In genomic region chr2:54558188-54558975, GRCh38 we compare ENCODE assay signal across 8 cellular contexts.
DNase-seq lines count a peak whose midpoint lies in the region; ATAC-seq lines count a peak whose summit lies in the region.

No MANE protein-coding gene starts in this region.

- H3K27ac Mint-ChIP-seq in stimulated activated naive B cell treated with anti-CD40 and anti-IgM and Interleukin-4, amounts not matched to agents 10 μg/mL and 1 μg/mL and 100 μg/mL, for 72 hours, result peak overlapping the region; percentile 88

- H3K4ac ChIP-seq in mesendoderm (ENCODE audit: low read depth, low read length), result peak overlapping the region; percentile 87

- H3K9ac ChIP-seq in mesendoderm (ENCODE audit: low read length), result peak overlapping the region; percentile 91

- no peaks in the 10 kb centered on the region for H3K27me3 Mint-ChIP-seq in stimulated activated naive B cell treated with anti-CD40 and anti-IgM and Interleukin-4, amounts not matched to agents 10 μg/mL and 1 μg/mL and 100 μg/mL, for 72 hours

- peak overlapping the region; percentile 21 for H2BK120ac ChIP-seq in mesendoderm (ENCODE audit: low read depth, low read length)

- no peaks in the 10 kb centered on the region for H3K9me3 Mint-ChIP-seq in stimulated activated naive B cell treated with anti-CD40 and anti-IgM and Interleukin-4, amounts not matched to agents 10 μg/mL and 1 μg/mL and 100 μg/mL, for 72 hours

- no peak overlapping the region for H4K8ac ChIP-seq in mesendoderm (ENCODE audit: low read depth, low read length)

- peaks cover 0 to 9% of the 10 kb centered on the region in 2 donors for H3K36me3 Mint-ChIP-seq in stimulated activated naive B cell treated with anti-CD40 and anti-IgM and Interleukin-4, amounts not matched to agents 10 μg/mL and 1 μg/mL and 100 μg/mL, for 72 hours

- H3K18ac ChIP-seq in mesendoderm (ENCODE audit: low read length), result peak overlapping the region; percentile 82

- no peaks in the 10 kb centered on the region for H3K36me3 ChIP-seq in ACC112 (ENCODE audit: insufficient read depth, low read length)
- no peaks in the 10 kb centered on the region for H3K36me3 ChIP-seq in mesendoderm (ENCODE audit: control insufficient read depth, insufficient read depth, low read length)

- H3K79me2 ChIP-seq in ACC112 (ENCODE audit: control insufficient read depth, insufficient read depth, low read length, unreplicated experiment) (peaks cover 58% of the 10 kb centered on the region), mesendoderm (ENCODE audit: control insufficient read depth, insufficient read depth, low read length) (peaks cover 45% of the 10 kb centered on the region)

- H3K27me3 ChIP-seq in ACC112 (ENCODE audit: insufficient read depth, low read length) (no peaks in the 10 kb centered on the region), mesendoderm (ENCODE audit: insufficient read depth, low read length, poor library complexity) (no peaks in the 10 kb centered on the region)

- no peak overlapping the region for H2AK5ac ChIP-seq in mesendoderm (ENCODE audit: low read length)

- peak overlapping the region; percentile 94 for H3K4me3 Mint-ChIP-seq in stimulated activated naive B cell treated with anti-CD40 and anti-IgM and Interleukin-4, amounts not matched to agents 10 μg/mL and 1 μg/mL and 100 μg/mL, for 72 hours

- WGBS in mesendoderm (ENCODE audit: extremely low coverage, insufficient coverage, low lambda C conversion rate), result no CpG with 5 or more reads among the region's 58 CpGs

- peak overlapping the region; percentile 29 for H3K23ac ChIP-seq in mesendoderm (ENCODE audit: low read length)

- DNase-seq in NCI-H345 treated with DMSO at 0.1 percent for 48 hours (lab: John Stamatoyannopoulos, UW; ENCODE audit: unreplicated experiment), result peak; percentile 56
- DNase-seq in activated CD4-positive, alpha-beta T cell treated with anti-CD3 and anti-CD28 coated beads, Interleukin-2, amount 50 U/mL, for 24 hours (ENCODE audit: low read depth in 1 of 2, low spot score in 1 of 2), result peak; percentile 44 to 60
- DNase-seq in effector CD4-positive, alpha-beta T cell, result peak; percentile 68
- DNase-seq in mesendoderm, result peak; percentile 96
- no peak for DNase-seq in stimulated activated naive B cell treated with anti-CD40 and anti-IgM and Interleukin-4, amounts not matched to agents 10 μg/mL and 1 μg/mL and 100 μg/mL, for 72 hours

- peaks cover 6% of the 10 kb centered on the region for H3K79me1 ChIP-seq in mesendoderm (ENCODE audit: low read length)

- no peak overlapping the region for H2BK15ac ChIP-seq in mesendoderm (replicated peaks; ENCODE audit: low read depth)

- peak overlapping the region; percentile 93 for H3K56ac ChIP-seq in mesendoderm (ENCODE audit: low read length)

- peaks cover 53 to 72% of the 10 kb centered on the region in 2 donors for H3K4me1 Mint-ChIP-seq in stimulated activated naive B cell treated with anti-CD40 and anti-IgM and Interleukin-4, amounts not matched to agents 10 μg/mL and 1 μg/mL and 100 μg/mL, for 72 hours

- ATAC-seq in GM18868 (IDR thresholded peaks at IDR 0.05; ENCODE audit: unreplicated experiment), result peak; percentile 49
- peak; percentile 30 for ATAC-seq in HG03097 (IDR thresholded peaks at IDR 0.05; ENCODE audit: low FRiP score, unreplicated experiment)
- ATAC-seq in stimulated activated naive B cell treated with anti-CD40 and anti-IgM and Interleukin-4, amounts not matched to agents 10 μg/mL and 1 μg/mL and 100 μg/mL, for 72 hours (replicated peaks), result peak; percentile 62 to 67

- H3K4me3 ChIP-seq in ACC112 (ENCODE audit: low read depth, low read length) (peak overlapping the region; percentile 79), mesendoderm (ENCODE audit: low read length) (peak overlapping the region; percentile 84)

- H2BK5ac ChIP-seq in mesendoderm (ENCODE audit: low read length), result peak overlapping the region; percentile 95

- peak overlapping the region; percentile 93 for H3K4me2 ChIP-seq in mesendoderm (ENCODE audit: low read length)

- H4K5ac ChIP-seq in mesendoderm (ENCODE audit: low read length), result no peak overlapping the region

- H3K27ac ChIP-seq in ACC112 (ENCODE audit: low read depth, low read length) (peak overlapping the region; percentile 96), mesendoderm (ENCODE audit: low read depth, low read length) (peak overlapping the region; percentile 99)

- no peak overlapping the region for H2AFZ ChIP-seq in ACC112 (ENCODE audit: low read length, unreplicated experiment)

- H3K4me1 ChIP-seq in ACC112 (ENCODE audit: control insufficient read depth, insufficient read depth, low read length, unreplicated experiment) (peaks cover 59% of the 10 kb centered on the region), mesendoderm (ENCODE audit: control insufficient read depth, low read depth, low read length) (peaks cover 2% of the 10 kb centered on the region)
